In genomic region chr5:76715484-76715733, GRCh38 we compare ENCODE assay signal across 8 cellular contexts. TPM values are rescaled to one million over a fixed set of nuclear protein-coding genes. Genes with fewer than 3 reads are reported as not detected.
DNase-seq lines count a peak whose midpoint lies in the region; ATAC-seq and TF ChIP-seq lines count a peak whose summit lies in the region.

No MANE protein-coding gene starts in this region.

- H3K9me3 ChIP-seq in OCI-LY7 (ENCODE audit: low read length) (no peaks in the 10 kb centered on the region), prostate gland (no peaks in the 10 kb centered on the region)

- H3K9me2 ChIP-seq in OCI-LY7 (ENCODE audit: insufficient read depth, low read length): no peaks in the 10 kb centered on the region

- no peak overlapping the region for H2AFZ ChIP-seq in OCI-LY7 (ENCODE audit: low read length)

- peak overlapping the region; percentile 29 for H3K27ac Mint-ChIP-seq in activated T-cell treated with anti-CD3 and anti-CD28 coated beads, Interleukin-2, amount 50 U/mL, for 24 hours

- 0% methylated on average over 13 of the region's 13 CpGs for WGBS in prostate gland

- no peaks in the 10 kb centered on the region for H3K9me3 Mint-ChIP-seq in activated T-cell treated with anti-CD3 and anti-CD28 coated beads, Interleukin-2, amount 50 U/mL, for 24 hours

- H3K4me1 ChIP-seq in OCI-LY7 (ENCODE audit: insufficient read depth, low read length, poor library complexity, severe bottlenecking) (no peaks in the 10 kb centered on the region), prostate gland (replicated peaks) (no peaks in the 10 kb centered on the region)

- H3K36me3 ChIP-seq in OCI-LY7 (ENCODE audit: insufficient read depth, low read length): no peaks in the 10 kb centered on the region
- no peaks in the 10 kb centered on the region for H3K36me3 ChIP-seq in prostate gland

- H3K27me3 ChIP-seq in prostate gland (replicated peaks; ENCODE audit: insufficient read depth): no peaks in the 10 kb centered on the region

- H4K20me1 ChIP-seq in OCI-LY7 (ENCODE audit: insufficient read depth, low read length): no peaks in the 10 kb centered on the region

- ATAC-seq in HG03280 (IDR thresholded peaks at IDR 0.05; ENCODE audit: unreplicated experiment): no peak
- ATAC-seq in HG02840 (IDR thresholded peaks at IDR 0.05; ENCODE audit: low FRiP score, unreplicated experiment): no peak

- TF ChIP-seq POLR2A in prostate gland (IDR thresholded peaks at IDR 0.05): no peak

- H3K27ac ChIP-seq in OCI-LY7 (ENCODE audit: low read depth, low read length, poor library complexity, severe bottlenecking) (no peak overlapping the region), prostate gland (peak overlapping the region; percentile 55 to 68)

- no peak for DNase-seq in activated T-cell treated with anti-CD3 and anti-CD28 coated beads, Interleukin-2, amount 50 U/mL, for 24 hours
- DNase-seq in activated T-cell treated with anti-CD3 and anti-CD28 coated beads, Interleukin-2, amount 50 U/mL, for 48 hours: no peak
- no peak for DNase-seq in OCI-LY7 (ENCODE audit: low spot score)
- no peak for DNase-seq in epithelial cell of esophagus (ENCODE audit: low read depth)
- no peak for DNase-seq in prostate gland (ENCODE audit: low spot score)
- DNase-seq in NCI-H82 treated with DMSO at 0.1 percent for 48 hours (lab: John Stamatoyannopoulos, UW; ENCODE audit: unreplicated experiment): no peak

- H3K4me3 Mint-ChIP-seq in activated T-cell treated with anti-CD3 and anti-CD28 coated beads, Interleukin-2, amount 50 U/mL, for 24 hours: peak overlapping the region; percentile 82

- H3K4me3 ChIP-seq in OCI-LY7 (ENCODE audit: low read depth, low read length, poor library complexity, severe bottlenecking) (no peak overlapping the region), epithelial cell of esophagus (ENCODE audit: low read length) (peak overlapping the region; percentile 89), prostate gland (peak overlapping the region; percentile 62 to 71)

- POLR2A ChIA-PET in OCI-LY7 (lab: Charles Lee): no interaction called here

- CTCF ChIA-PET in OCI-LY7 (lab: Charles Lee; ENCODE audit: unreplicated experiment): no interaction called here

- no peaks in the 10 kb centered on the region for H3K36me3 Mint-ChIP-seq in activated T-cell treated with anti-CD3 and anti-CD28 coated beads, Interleukin-2, amount 50 U/mL, for 24 hours (ENCODE audit: low read depth)

- TF ChIP-seq CTCF in OCI-LY7 (conservative IDR thresholded peaks at IDR 0.05; ENCODE audit: low read length) (no peak), epithelial cell of esophagus (IDR thresholded peaks at IDR 0.05; ENCODE audit: insufficient read depth, low read depth, low read length, missing control alignments) (no peak), prostate gland (IDR thresholded peaks at IDR 0.05) (no peak)

- peaks cover 54% of the 10 kb centered on the region for H3K27me3 Mint-ChIP-seq in activated T-cell treated with anti-CD3 and anti-CD28 coated beads, Interleukin-2, amount 50 U/mL, for 24 hours

- no TSS peak for BruUV-seq in OCI-LY7 (replicated peaks; lab: Mats Ljungman, UMichigan)

- peak overlapping the region; percentile 26; the same call in 1 of the 2 replicates for H3K4me2 ChIP-seq in OCI-LY7 (ENCODE audit: low read length)

- intact Hi-C loops in OCI-LY7 (cut with micrococcal nuclease; ENCODE audit: unreplicated experiment): no loop called here
- intact Hi-C loops in prostate gland (cut with DNase I): no loop called here

- no peaks in the 10 kb centered on the region for H3K79me2 ChIP-seq in OCI-LY7 (ENCODE audit: insufficient read depth, low read depth, low read length)

- H3K4me1 Mint-ChIP-seq in activated T-cell treated with anti-CD3 and anti-CD28 coated beads, Interleukin-2, amount 50 U/mL, for 24 hours (ENCODE audit: low read depth): peaks cover 46% of the 10 kb centered on the region

RNA-seq across cellular contexts. Expression of gene F2R, which starts 0.5 kb away (rescaled TPM):
- total RNA-seq in OCI-LY7 (2014; rRNA removed; shearing (Covaris generic)): not detected in 2 replicates
- total RNA-seq in OCI-LY7 (2022) (0.08 and 0.09 TPM in 2 replicates), prostate gland (10 to 100 TPM in 1 of 2 donors, 1 to 10 TPM in 1; 4.1 to 22.3 TPM)

Comparison
In these comparisons a context has a peak if more than half of its experiments do, and no peak if none do; other contexts are left out.
1. RNA of gene F2R, which starts 0.5 kb away (total RNA-seq): 4.1 to 22.3 TPM in prostate gland; 0.08 to 0.09 TPM in OCI-LY7; every median in the first group is over 4 times any median in the second.